In the genomic region with DNA sequence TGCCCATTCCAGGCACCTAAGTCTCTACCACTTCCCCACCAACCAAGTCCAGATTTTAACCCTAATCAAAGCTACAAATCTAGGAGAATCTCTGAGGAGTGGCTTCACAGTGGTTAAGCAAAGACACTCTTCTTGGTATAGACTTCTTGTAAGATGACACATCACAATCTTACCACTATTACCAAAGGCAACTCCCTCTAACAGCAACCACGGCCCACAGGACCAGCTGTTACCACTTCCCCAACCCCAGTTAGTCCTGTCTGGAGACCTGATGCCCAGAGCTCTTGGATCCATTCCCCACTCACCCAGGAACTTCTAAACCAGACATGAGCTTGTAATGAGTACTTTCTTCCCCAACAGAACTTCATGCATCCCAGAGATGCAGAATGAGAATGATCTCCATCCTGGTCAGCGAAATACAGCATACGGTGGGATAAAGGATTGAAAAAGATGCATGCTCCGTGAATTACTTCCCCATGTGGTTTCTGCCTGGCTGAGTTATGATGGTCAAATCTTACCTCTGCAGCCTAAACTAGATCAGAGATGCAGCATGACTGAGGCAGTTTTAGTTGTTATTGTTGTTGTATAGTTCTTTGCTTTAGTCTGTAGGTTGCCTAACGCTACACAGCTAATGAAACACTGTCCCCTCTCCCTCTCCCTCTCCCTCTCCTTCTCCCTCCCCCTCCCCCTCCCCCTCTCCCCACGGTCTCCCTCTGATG, we compare ENCODE assay signal across 8 cellular contexts.
A peak's percentile ranks its signal among the peaks of the same experiment; 100 is the strongest.
DNase-seq lines count a peak whose midpoint lies in the region; ATAC-seq, FAIRE-seq and TF ChIP-seq lines count a peak whose summit lies in the region.

No MANE protein-coding gene starts in this region.

- POLR2A ChIA-PET in activated CD4-positive, alpha-beta T cell treated with anti-CD3 and anti-CD28 coated beads, Interleukin-2, amount 10 ng/mL, durations not matched to agents 7 days and 5 days (lab: Charles Lee), result no interaction called here

- CTCF ChIA-PET in activated CD4-positive, alpha-beta T cell treated with anti-CD3 and anti-CD28 coated beads, Interleukin-2, amount 10 ng/mL, durations not matched to agents 7 days and 5 days (lab: Charles Lee), result interaction anchor here (0.9 to 1.9 kb wide), 3 partner anchors 10 to 89 kb away, joined by 3 to 4 read pairs (median 3); no protein-coding TSS in a partner anchor

- H3K27ac Mint-ChIP-seq in activated CD4-positive, alpha-beta T cell treated with anti-CD3 and anti-CD28 coated beads, Interleukin-2, amount 10 ng/mL, durations not matched to agents 7 days and 5 days, result peak overlapping the region; percentile 28
- H3K27ac Mint-ChIP-seq in immature natural killer cell, result peak overlapping the region; percentile 8 to 87 (median 67)

- no peaks in the 10 kb centered on the region for H3K27me3 ChIP-seq in BE2C

- H3K36me3 Mint-ChIP-seq in activated CD4-positive, alpha-beta T cell treated with anti-CD3 and anti-CD28 coated beads, Interleukin-2, amount 10 ng/mL, durations not matched to agents 7 days and 5 days (ENCODE audit: low read depth), result peaks cover 20% of the 10 kb centered on the region
- peaks cover 3 to 11% (median 5%) of the 10 kb centered on the region in 3 donors for H3K36me3 Mint-ChIP-seq in immature natural killer cell

- no peak for TF ChIP-seq CTCF in BE2C (IDR thresholded peaks at IDR 0.05; ENCODE audit: low read depth, low read length)

- H3K4me3 Mint-ChIP-seq in activated CD4-positive, alpha-beta T cell treated with anti-CD3 and anti-CD28 coated beads, Interleukin-2, amount 10 ng/mL, durations not matched to agents 7 days and 5 days, result no peak overlapping the region
- H3K4me3 Mint-ChIP-seq in immature natural killer cell, result peak overlapping the region; percentile 50 to 70 (median 64)

- no peaks in the 10 kb centered on the region for H3K9me3 Mint-ChIP-seq in activated CD4-positive, alpha-beta T cell treated with anti-CD3 and anti-CD28 coated beads, Interleukin-2, amount 10 ng/mL, durations not matched to agents 7 days and 5 days
- no peaks in the 10 kb centered on the region for H3K9me3 Mint-ChIP-seq in immature natural killer cell

- peaks cover 52% of the 10 kb centered on the region for H3K4me1 Mint-ChIP-seq in activated CD4-positive, alpha-beta T cell treated with anti-CD3 and anti-CD28 coated beads, Interleukin-2, amount 10 ng/mL, durations not matched to agents 7 days and 5 days
- H3K4me1 Mint-ChIP-seq in immature natural killer cell, result peaks cover 62 to 70% of the 10 kb centered on the region in 2 donors

- DNase-seq in activated CD4-positive, alpha-beta T cell treated with anti-CD3 and anti-CD28 coated beads, Interleukin-2, amount 10 ng/mL, durations not matched to agents 7 days and 5 days, result peak; percentile 29
- no peak for DNase-seq in activated CD4-positive, alpha-beta T cell treated with anti-CD3 and anti-CD28 coated beads, Interleukin-2, amount 50 U/mL, for 4 hours
- DNase-seq in SKM-1 (lab: John Stamatoyannopoulos, UW; ENCODE audit: unreplicated experiment) (peak; percentile 52), immature natural killer cell (peak; percentile 56 to 60 (median 60)), BE2C (no peak), NCI-H1417 (lab: John Stamatoyannopoulos, UW) (no peak), frontal cortex (ENCODE audit: low spot score in 2 of 2) (no peak)

- no peaks in the 10 kb centered on the region for H3K4me1 ChIP-seq in BE2C

- H3K36me3 ChIP-seq in BE2C, result no peaks in the 10 kb centered on the region

- no peak overlapping the region for H3K4me3 ChIP-seq in BE2C (ENCODE audit: low read depth, low read length)

- peak; percentile 72 for ATAC-seq in HG02798 (IDR thresholded peaks at IDR 0.05; ENCODE audit: poor library complexity, unreplicated experiment)

- FAIRE-seq in frontal cortex (lab: Jason Lieb, UNC), result no peak

- no peaks in the 10 kb centered on the region for H3K27me3 Mint-ChIP-seq in activated CD4-positive, alpha-beta T cell treated with anti-CD3 and anti-CD28 coated beads, Interleukin-2, amount 10 ng/mL, durations not matched to agents 7 days and 5 days
- H3K27me3 Mint-ChIP-seq in immature natural killer cell (ENCODE audit: low read depth in 3 of 3), result peaks cover 0 to 3% (median 1%) of the 10 kb centered on the region in 3 donors

- H3K9me3 ChIP-seq in BE2C, result no peaks in the 10 kb centered on the region

Comparison
In these comparisons a context has a peak if more than half of its experiments do, and no peak if none do; other contexts are left out.
1. DNase-seq: peak in activated CD4-positive, alpha-beta T cell treated with anti-CD3 and anti-CD28 coated beads, Interleukin-2, amount 10 ng/mL, durations not matched to agents 7 days and 5 days (single experiment), SKM-1 (single experiment) and immature natural killer cell (3 of 3); none in activated CD4-positive, alpha-beta T cell treated with anti-CD3 and anti-CD28 coated beads, Interleukin-2, amount 50 U/mL, for 4 hours (0 of 2), BE2C (single experiment), NCI-H1417 (0 of 3) and frontal cortex (0 of 2).